27 cellular contexts compared by ENCODE assay signal in genomic region chr21:32884062-32884461, GRCh38.
DNase-seq lines count a peak whose midpoint lies in the region; ATAC-seq and TF ChIP-seq lines count a peak whose summit lies in the region.
"Had no signal": no experiment of that assay in that cellular context is flagged by ENCODE, and none has a peak within 500 bp of the region (broad histone marks: within the 10 kb centered on the region; RNA-seq: fewer than 3 reads in every experiment).

No MANE protein-coding gene starts in this region.

- POLR2A ChIA-PET in PC-3 (lab: Charles Lee; ENCODE audit: unreplicated experiment), result no interaction called here
- POLR2A ChIA-PET in activated CD4-positive, alpha-beta memory T cell treated with anti-CD3 and anti-CD28 coated beads, Interleukin-2, amount 10 ng/mL, durations not matched to agents 7 days and 5 days (lab: Charles Lee), result no interaction called here

- H3K9ac ChIP-seq in PC-3 (ENCODE audit: low read length), result no peak overlapping the region

- H3K27ac ChIP-seq in PC-3 (ENCODE audit: low read length), result no peak overlapping the region
- H3K27ac ChIP-seq: esophagus squamous epithelium, foreskin keratinocyte, psoas muscle, transverse colon had no signal

- H3K27ac Mint-ChIP-seq in activated CD4-positive, alpha-beta memory T cell treated with anti-CD3 and anti-CD28 coated beads, Interleukin-2, amount 10 ng/mL, durations not matched to agents 7 days and 5 days, result no peak overlapping the region
- H3K27ac Mint-ChIP-seq: activated naive CD4-positive, alpha-beta T cell treated with anti-CD3 and anti-CD28 coated beads, Interleukin-2, amount 50 U/mL, for 72 hours; natural killer cell had no signal

- H3F3A ChIP-seq in PC-3 (ENCODE audit: low read length, unreplicated experiment), result no peaks in the 10 kb centered on the region

- H4K20me1 ChIP-seq in PC-3 (ENCODE audit: low read length), result no peaks in the 10 kb centered on the region

- intact Hi-C loops in PC-3 (cut with micrococcal nuclease), result no loop called here

- H2AFZ ChIP-seq in PC-3 (ENCODE audit: low read length), result no peak overlapping the region

- no peaks in the 10 kb centered on the region for H3K36me3 ChIP-seq in GM06990 (ENCODE audit: control insufficient read depth, insufficient read depth, low read length)
- no peaks in the 10 kb centered on the region for H3K36me3 ChIP-seq in H7 (replicated peaks; ENCODE audit: control insufficient read depth, insufficient read depth, low read length)
- H3K36me3 ChIP-seq in PC-3 (ENCODE audit: low read depth, low read length), result no peaks in the 10 kb centered on the region
- H3K36me3 ChIP-seq: esophagus squamous epithelium, transverse colon had no signal

- TF ChIP-seq CTCF in GM06990 (IDR thresholded peaks at IDR 0.05; ENCODE audit: insufficient read depth, low read length, poor library complexity, severe bottlenecking) (peak; percentile 6), PC-3 (conservative IDR thresholded peaks at IDR 0.05; ENCODE audit: low read depth, low read length) (peak; percentile 30; the same call in 1 of the 2 replicates)

- BruUV-seq in PC-3 (replicated peaks; lab: Mats Ljungman, UMichigan), result no TSS peak

- no peaks in the 10 kb centered on the region for H3K4me1 ChIP-seq in PC-3 (ENCODE audit: insufficient read depth, low read length)
- H3K4me1 ChIP-seq: esophagus squamous epithelium, foreskin keratinocyte, psoas muscle, transverse colon had no signal

- ATAC-seq in PC-3 (peak; percentile 37; the same call in 1 of the 2 replicates), HG02571 (IDR thresholded peaks at IDR 0.05; ENCODE audit: unreplicated experiment) (no peak)
- ATAC-seq: activated naive CD4-positive, alpha-beta T cell treated with anti-CD3 and anti-CD28 coated beads, Interleukin-2, amount 50 U/mL, for 72 hours; foreskin keratinocyte; mucosa of descending colon; natural killer cell; psoas muscle had no signal

- CTCF ChIA-PET in PC-3 (lab: Charles Lee), result no interaction called here
- CTCF ChIA-PET in activated CD4-positive, alpha-beta memory T cell treated with anti-CD3 and anti-CD28 coated beads, Interleukin-2, amount 10 ng/mL, durations not matched to agents 7 days and 5 days (lab: Charles Lee), result interaction anchor here (0.9 kb wide), 1 partner anchor 56 kb away, joined by 3 read pairs; no protein-coding TSS in a partner anchor

- no peaks in the 10 kb centered on the region for H3K9me3 Mint-ChIP-seq in activated CD4-positive, alpha-beta memory T cell treated with anti-CD3 and anti-CD28 coated beads, Interleukin-2, amount 10 ng/mL, durations not matched to agents 7 days and 5 days
- H3K9me3 Mint-ChIP-seq: activated naive CD4-positive, alpha-beta T cell treated with anti-CD3 and anti-CD28 coated beads, Interleukin-2, amount 50 U/mL, for 72 hours; natural killer cell had no signal

- no peaks in the 10 kb centered on the region for H3K79me2 ChIP-seq in PC-3 (ENCODE audit: low read length)

- H3K27me3 ChIP-seq in GM06990 (replicated peaks; ENCODE audit: control insufficient read depth, insufficient read depth, low read length) (no peaks in the 10 kb centered on the region; the same call in 1 of the 2 replicates), H7 (ENCODE audit: control insufficient read depth, insufficient read depth, low read length) (no peaks in the 10 kb centered on the region), PC-3 (ENCODE audit: low read length) (peaks cover 86% of the 10 kb centered on the region)
- H3K27me3 ChIP-seq: transverse colon had no signal

- H3K27me3 Mint-ChIP-seq in activated CD4-positive, alpha-beta memory T cell treated with anti-CD3 and anti-CD28 coated beads, Interleukin-2, amount 10 ng/mL, durations not matched to agents 7 days and 5 days, result peaks cover 14% of the 10 kb centered on the region

- H3K36me3 Mint-ChIP-seq in activated CD4-positive, alpha-beta memory T cell treated with anti-CD3 and anti-CD28 coated beads, Interleukin-2, amount 10 ng/mL, durations not matched to agents 7 days and 5 days (ENCODE audit: low read depth), result no peaks in the 10 kb centered on the region
- H3K36me3 Mint-ChIP-seq: activated naive CD4-positive, alpha-beta T cell treated with anti-CD3 and anti-CD28 coated beads, Interleukin-2, amount 50 U/mL, for 72 hours; natural killer cell had no signal

- no peak overlapping the region for H3K4me3 Mint-ChIP-seq in activated CD4-positive, alpha-beta memory T cell treated with anti-CD3 and anti-CD28 coated beads, Interleukin-2, amount 10 ng/mL, durations not matched to agents 7 days and 5 days
- H3K4me3 Mint-ChIP-seq: natural killer cell had no signal

- peaks cover 15% of the 10 kb centered on the region for H3K4me1 Mint-ChIP-seq in activated CD4-positive, alpha-beta memory T cell treated with anti-CD3 and anti-CD28 coated beads, Interleukin-2, amount 10 ng/mL, durations not matched to agents 7 days and 5 days

- H3K4me3 ChIP-seq in GM06990 (replicated peaks; ENCODE audit: low read depth, low read length) (no peak overlapping the region), H7 (ENCODE audit: insufficient read depth, low read depth, low read length) (no peak overlapping the region), PC-3 (ENCODE audit: low read length) (no peak overlapping the region)
- H3K4me3 ChIP-seq: esophagus squamous epithelium, lung, mucosa of descending colon, psoas muscle, transverse colon had no signal

- no peaks in the 10 kb centered on the region for H3K9me2 ChIP-seq in PC-3 (replicated peaks; ENCODE audit: low read length)

- H3K4me2 ChIP-seq in PC-3 (ENCODE audit: low read length), result no peak overlapping the region

- DNase-seq in GM06990 (ENCODE audit: extremely low read depth, insufficient read length), result no peak
- DNase-seq in H7, result peak; percentile 46
- no peak for DNase-seq in PC-3
- peak; percentile 55 for DNase-seq in islet precursor cell
- DNase-seq in NCI-H446 (lab: John Stamatoyannopoulos, UW), result no peak
- DNase-seq in activated CD4-positive, alpha-beta memory T cell treated with anti-CD3 and anti-CD28 coated beads, Interleukin-2, amount 10 ng/mL, durations not matched to agents 7 days and 5 days, result no peak
- DNase-seq: activated CD4-positive, alpha-beta T cell treated with anti-CD3 and anti-CD28 coated beads for 48 hours; activated CD8-positive, alpha-beta memory T cell treated with anti-CD3 and anti-CD28 coated beads for 24 hours; C1 segment of cervical spinal cord; DMS153; esophagus squamous epithelium; foreskin keratinocyte; head of caudate nucleus; IMR-90; mucosa of descending colon; natural killer cell; NCI-H1092; NCI-H187; psoas muscle; SIG-M5; stimulated activated CD4-positive, alpha-beta T cell treated with anti-CD3 and anti-CD28 coated beads, Interleukin-4, amount 100 ng/mL, for 24 hours; SW 1271; T-helper 9 cell; transverse colon had no signal

- H3K9me3 ChIP-seq in PC-3 (ENCODE audit: low read length), result no peaks in the 10 kb centered on the region
- H3K9me3 ChIP-seq: esophagus squamous epithelium, mucosa of descending colon, psoas muscle, transverse colon had no signal

Comparison
In these comparisons a context has a peak if more than half of its experiments do, and no peak if none do; other contexts are left out.
1. DNase-seq: peak in H7 (single experiment) and islet precursor cell (single experiment); none in GM06990 (single experiment), PC-3 (single experiment), NCI-H446 (0 of 2) and activated CD4-positive, alpha-beta memory T cell treated with anti-CD3 and anti-CD28 coated beads, Interleukin-2, amount 10 ng/mL, durations not matched to agents 7 days and 5 days (single experiment).